8 cellular contexts compared by ENCODE assay signal in the genomic region with DNA sequence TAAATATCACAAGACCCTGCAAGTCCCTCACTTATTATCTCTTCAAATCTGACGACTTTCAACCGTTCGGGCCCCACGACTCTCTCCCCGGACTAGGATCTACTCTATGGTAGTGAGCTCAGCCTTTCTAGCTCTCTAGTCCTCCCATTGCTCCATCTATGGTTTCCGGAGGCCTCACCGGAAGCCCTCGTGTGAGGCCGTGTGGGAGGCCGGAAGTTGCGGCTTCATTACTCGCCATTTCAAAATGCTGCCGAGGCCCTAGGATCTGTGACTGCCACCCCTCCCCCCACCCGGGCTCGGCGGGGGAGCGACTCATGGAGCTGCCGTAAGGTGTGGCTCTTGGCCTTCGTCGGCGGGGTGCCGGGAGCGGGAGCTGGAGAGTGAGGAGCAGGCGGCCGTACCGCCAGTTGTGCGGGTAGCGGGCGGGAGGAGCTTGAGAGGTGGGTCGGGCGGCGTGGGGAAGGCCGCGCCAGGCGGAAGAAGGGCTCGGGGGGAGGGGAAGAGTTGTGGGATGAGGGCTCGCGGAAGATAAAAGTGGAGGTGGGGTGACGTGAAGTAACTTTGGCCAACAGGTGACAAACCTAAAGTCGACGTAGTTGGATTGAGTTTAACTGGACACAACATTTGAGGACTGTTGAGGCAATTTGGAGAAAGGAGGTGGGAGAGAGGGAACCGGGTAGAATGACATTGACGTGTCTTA. TPM values are rescaled to one million over a fixed set of nuclear protein-coding genes. Genes with fewer than 3 reads are reported as not detected.
DNase-seq lines count a peak whose midpoint lies in the region; ATAC-seq and TF ChIP-seq lines count a peak whose summit lies in the region.

A gene with protein sequence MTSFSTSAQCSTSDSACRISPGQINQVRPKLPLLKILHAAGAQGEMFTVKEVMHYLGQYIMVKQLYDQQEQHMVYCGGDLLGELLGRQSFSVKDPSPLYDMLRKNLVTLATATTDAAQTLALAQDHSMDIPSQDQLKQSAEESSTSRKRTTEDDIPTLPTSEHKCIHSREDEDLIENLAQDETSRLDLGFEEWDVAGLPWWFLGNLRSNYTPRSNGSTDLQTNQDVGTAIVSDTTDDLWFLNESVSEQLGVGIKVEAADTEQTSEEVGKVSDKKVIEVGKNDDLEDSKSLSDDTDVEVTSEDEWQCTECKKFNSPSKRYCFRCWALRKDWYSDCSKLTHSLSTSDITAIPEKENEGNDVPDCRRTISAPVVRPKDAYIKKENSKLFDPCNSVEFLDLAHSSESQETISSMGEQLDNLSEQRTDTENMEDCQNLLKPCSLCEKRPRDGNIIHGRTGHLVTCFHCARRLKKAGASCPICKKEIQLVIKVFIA (plus strand): TSS at position 227 of the 700 bp plus-strand sequence. CDS start 9,113 bp downstream, outside the sequence.

- H3K27ac Mint-ChIP-seq in activated naive CD8-positive, alpha-beta T cell treated with anti-CD3 and anti-CD28 coated beads for 36 hours, result no peak within 1 kb of the TSS
- H3K27ac Mint-ChIP-seq in glutamatergic neuron (ENCODE audit: unreplicated experiment) (no peak within 1 kb of the TSS), osteocyte (ENCODE audit: unreplicated experiment) (no peak within 1 kb of the TSS)

- H3K27ac ChIP-seq in thoracic aorta, result peak within 1 kb of the TSS; percentile 84 to 92

- H3K9me3 ChIP-seq in thoracic aorta, result no peaks in the 10 kb centered on the region

- H3K4me3 ChIP-seq in GM12864 (ENCODE audit: low read depth, low read length) (peak within 1 kb of the TSS; percentile 89), thoracic aorta (peak within 1 kb of the TSS; percentile 84)

- H3K36me3 Mint-ChIP-seq in activated naive CD8-positive, alpha-beta T cell treated with anti-CD3 and anti-CD28 coated beads for 36 hours, result peaks cover 25% of the 10 kb centered on the region
- H3K36me3 Mint-ChIP-seq in glutamatergic neuron (ENCODE audit: unreplicated experiment), result no peaks in the 10 kb centered on the region
- H3K36me3 Mint-ChIP-seq in osteocyte (ENCODE audit: unreplicated experiment), result peaks cover 6% of the 10 kb centered on the region

- H3K4me3 Mint-ChIP-seq in activated naive CD8-positive, alpha-beta T cell treated with anti-CD3 and anti-CD28 coated beads for 36 hours, result no peak within 1 kb of the TSS
- H3K4me3 Mint-ChIP-seq in glutamatergic neuron (ENCODE audit: unreplicated experiment) (no peak within 1 kb of the TSS), osteocyte (ENCODE audit: unreplicated experiment) (no peak within 1 kb of the TSS)

- no peaks in the 10 kb centered on the region for H3K27me3 Mint-ChIP-seq in activated naive CD8-positive, alpha-beta T cell treated with anti-CD3 and anti-CD28 coated beads for 36 hours
- H3K27me3 Mint-ChIP-seq in glutamatergic neuron (ENCODE audit: unreplicated experiment) (peaks cover 2% of the 10 kb centered on the region), osteocyte (ENCODE audit: unreplicated experiment) (no peaks in the 10 kb centered on the region)

- DNase-seq in GM12864 (ENCODE audit: low read depth), result peak; percentile 98
- DNase-seq in NCI-H128 (lab: John Stamatoyannopoulos, UW; ENCODE audit: unreplicated experiment), result peak; percentile 90
- peak; percentile 99 for DNase-seq in SKM-1 treated with dmso at 0.1 percent for 144 hours (lab: John Stamatoyannopoulos, UW; ENCODE audit: unreplicated experiment)
- peak; percentile 95 for DNase-seq in activated naive CD8-positive, alpha-beta T cell treated with anti-CD3 and anti-CD28 coated beads for 36 hours
- DNase-seq in glutamatergic neuron, result peak; percentile 88
- peak; percentile 95 for DNase-seq in osteocyte (ENCODE audit: extremely low spot score, unreplicated experiment)
- DNase-seq in thoracic aorta (ENCODE audit: low spot score), result peak; percentile 82

- peak; percentile 81 for ATAC-seq in HG02759 (IDR thresholded peaks at IDR 0.05; ENCODE audit: unreplicated experiment)
- peak; percentile 96 for ATAC-seq in thoracic aorta (ENCODE audit: insufficient number of reproducible peaks, low FRiP score, low read depth)

- peaks cover 6% of the 10 kb centered on the region for H3K36me3 ChIP-seq in thoracic aorta

- H3K27me3 ChIP-seq in thoracic aorta (replicated peaks; ENCODE audit: insufficient read depth), result no peaks in the 10 kb centered on the region

- H3K4me1 ChIP-seq in thoracic aorta (ENCODE audit: control insufficient read depth in 1 of 2, low read depth in 2 of 2), result peaks cover 12 to 28% of the 10 kb centered on the region in 2 donors

- no peak for TF ChIP-seq CTCF in GM12864 (IDR thresholded peaks at IDR 0.05; ENCODE audit: low read depth, low read length, missing control alignments)
- no peak for TF ChIP-seq CTCF in glutamatergic neuron (IDR thresholded peaks at IDR 0.05; ENCODE audit: partially characterized antibody, unreplicated experiment)
- TF ChIP-seq CTCF in osteocyte (IDR thresholded peaks at IDR 0.05), result no peak
- TF ChIP-seq CTCF in thoracic aorta (IDR thresholded peaks at IDR 0.05), result no peak

- H3K4me1 Mint-ChIP-seq in activated naive CD8-positive, alpha-beta T cell treated with anti-CD3 and anti-CD28 coated beads for 36 hours, result peaks cover 40% of the 10 kb centered on the region
- H3K4me1 Mint-ChIP-seq in glutamatergic neuron (ENCODE audit: low read depth, unreplicated experiment) (peaks cover 2% of the 10 kb centered on the region), osteocyte (ENCODE audit: unreplicated experiment) (peaks cover 35% of the 10 kb centered on the region)

- peaks cover 4% of the 10 kb centered on the region for H3K9me3 Mint-ChIP-seq in activated naive CD8-positive, alpha-beta T cell treated with anti-CD3 and anti-CD28 coated beads for 36 hours
- H3K9me3 Mint-ChIP-seq in glutamatergic neuron (ENCODE audit: unreplicated experiment), result no peaks in the 10 kb centered on the region
- no peaks in the 10 kb centered on the region for H3K9me3 Mint-ChIP-seq in osteocyte (ENCODE audit: unreplicated experiment)

RNA-seq across cellular contexts. Expression of the gene that starts here (rescaled TPM):
- 10 to 100 TPM; 64.3 to 75.6 TPM for total RNA-seq in activated naive CD8-positive, alpha-beta T cell treated with anti-CD3 and anti-CD28 coated beads for 36 hours
- total RNA-seq in glutamatergic neuron (ENCODE audit: unreplicated experiment) (93.9 TPM), osteocyte (70.8 and 77.3 TPM in 2 replicates), thoracic aorta (100 to 1,000 TPM in 1 of 2 donors, 10 to 100 TPM in 1; 79.9 to 126 TPM)

Comparison
In these comparisons a context has a peak if more than half of its experiments do, and no peak if none do; other contexts are left out.
1. Peak in every context shown above with its lines: DNase-seq, ATAC-seq, H3K4me3 ChIP-seq and H3K27ac ChIP-seq.